1 cellular context compared by ENCODE assay signal in the genomic region with DNA sequence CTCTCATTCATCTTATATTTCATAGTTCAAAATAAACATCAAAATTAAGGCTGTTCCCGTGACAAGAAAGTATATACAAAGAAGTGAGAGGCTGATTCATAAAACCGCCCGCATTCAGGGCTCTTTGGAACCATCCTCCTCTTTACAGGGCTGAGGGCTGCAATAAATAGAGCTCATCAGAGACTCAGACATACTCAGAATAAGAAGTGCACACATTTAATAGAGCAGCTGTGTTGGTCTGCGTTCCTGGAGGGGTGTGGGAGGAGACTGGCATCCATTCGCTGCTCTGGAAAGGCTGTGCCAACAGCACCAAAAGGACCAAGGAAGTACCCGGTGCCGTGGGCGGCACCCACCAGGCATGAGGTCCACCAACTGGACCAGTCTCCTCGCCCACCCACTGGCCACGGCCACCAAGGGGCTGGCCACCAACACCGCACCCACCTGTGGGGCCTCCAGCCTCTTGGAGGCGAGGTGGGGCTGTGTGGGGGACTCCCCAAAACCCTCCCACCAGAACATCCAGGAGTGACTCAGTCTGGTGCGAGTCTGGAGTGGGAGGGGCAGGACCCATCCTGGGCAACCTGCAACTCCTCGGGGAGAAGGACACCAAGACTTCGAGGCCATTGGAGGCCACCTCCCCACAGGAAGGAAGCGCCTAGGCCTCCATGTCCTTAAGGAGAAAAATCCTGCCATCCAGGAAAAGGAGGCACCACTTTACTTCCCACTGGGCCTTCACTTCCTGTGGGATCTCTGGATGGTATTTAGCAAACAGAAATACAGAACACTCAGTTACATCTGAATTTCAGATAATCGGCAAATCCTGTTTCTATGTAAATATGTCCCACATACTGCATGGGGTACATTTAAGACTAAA.
TF ChIP-seq lines count a peak whose summit lies in the region.

No MANE protein-coding gene starts in this region.

TF ChIP-seq in SK-N-SH treated with all-trans-retinoic acid at 6 μM for 48 hours, 23 proteins besides CTCF, POLR2A, EP300 and RAD21 (continued from another document):
- TF ChIP-seq, protein P1, sequence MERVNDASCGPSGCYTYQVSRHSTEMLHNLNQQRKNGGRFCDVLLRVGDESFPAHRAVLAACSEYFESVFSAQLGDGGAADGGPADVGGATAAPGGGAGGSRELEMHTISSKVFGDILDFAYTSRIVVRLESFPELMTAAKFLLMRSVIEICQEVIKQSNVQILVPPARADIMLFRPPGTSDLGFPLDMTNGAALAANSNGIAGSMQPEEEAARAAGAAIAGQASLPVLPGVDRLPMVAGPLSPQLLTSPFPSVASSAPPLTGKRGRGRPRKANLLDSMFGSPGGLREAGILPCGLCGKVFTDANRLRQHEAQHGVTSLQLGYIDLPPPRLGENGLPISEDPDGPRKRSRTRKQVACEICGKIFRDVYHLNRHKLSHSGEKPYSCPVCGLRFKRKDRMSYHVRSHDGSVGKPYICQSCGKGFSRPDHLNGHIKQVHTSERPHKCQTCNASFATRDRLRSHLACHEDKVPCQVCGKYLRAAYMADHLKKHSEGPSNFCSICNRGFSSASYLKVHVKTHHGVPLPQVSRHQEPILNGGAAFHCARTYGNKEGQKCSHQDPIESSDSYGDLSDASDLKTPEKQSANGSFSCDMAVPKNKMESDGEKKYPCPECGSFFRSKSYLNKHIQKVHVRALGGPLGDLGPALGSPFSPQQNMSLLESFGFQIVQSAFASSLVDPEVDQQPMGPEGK (CRISPR knock-in tag; IDR thresholded peaks at IDR 0.05; ENCODE audit: borderline replicate concordance) = no peak
- TF ChIP-seq ZFP3 (CRISPR knock-in tag; IDR thresholded peaks at IDR 0.05) = no peak
- TF ChIP-seq, protein P2, sequence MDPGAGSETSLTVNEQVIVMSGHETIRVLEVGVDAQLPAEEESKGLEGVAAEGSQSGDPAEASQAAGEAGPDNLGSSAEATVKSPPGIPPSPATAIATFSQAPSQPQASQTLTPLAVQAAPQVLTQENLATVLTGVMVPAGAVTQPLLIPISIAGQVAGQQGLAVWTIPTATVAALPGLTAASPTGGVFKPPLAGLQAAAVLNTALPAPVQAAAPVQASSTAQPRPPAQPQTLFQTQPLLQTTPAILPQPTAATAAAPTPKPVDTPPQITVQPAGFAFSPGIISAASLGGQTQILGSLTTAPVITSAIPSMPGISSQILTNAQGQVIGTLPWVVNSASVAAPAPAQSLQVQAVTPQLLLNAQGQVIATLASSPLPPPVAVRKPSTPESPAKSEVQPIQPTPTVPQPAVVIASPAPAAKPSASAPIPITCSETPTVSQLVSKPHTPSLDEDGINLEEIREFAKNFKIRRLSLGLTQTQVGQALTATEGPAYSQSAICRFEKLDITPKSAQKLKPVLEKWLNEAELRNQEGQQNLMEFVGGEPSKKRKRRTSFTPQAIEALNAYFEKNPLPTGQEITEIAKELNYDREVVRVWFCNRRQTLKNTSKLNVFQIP (CRISPR knock-in tag; IDR thresholded peaks at IDR 0.05; ENCODE audit: borderline replicate concordance, low read depth) = no peak
- no peak for TF ChIP-seq RARB (CRISPR knock-in tag; IDR thresholded peaks at IDR 0.05)
- TF ChIP-seq GLIS3 (CRISPR knock-in tag; IDR thresholded peaks at IDR 0.05) = no peak
- TF ChIP-seq PPARA (CRISPR knock-in tag; IDR thresholded peaks at IDR 0.05; ENCODE audit: borderline replicate concordance) = no peak
- no peak for TF ChIP-seq OSR1 (CRISPR knock-in tag; IDR thresholded peaks at IDR 0.05)
- TF ChIP-seq ESRRG (CRISPR knock-in tag; IDR thresholded peaks at IDR 0.05) = no peak
